ENCODE assay signal across 1 cellular context in the genomic region with DNA sequence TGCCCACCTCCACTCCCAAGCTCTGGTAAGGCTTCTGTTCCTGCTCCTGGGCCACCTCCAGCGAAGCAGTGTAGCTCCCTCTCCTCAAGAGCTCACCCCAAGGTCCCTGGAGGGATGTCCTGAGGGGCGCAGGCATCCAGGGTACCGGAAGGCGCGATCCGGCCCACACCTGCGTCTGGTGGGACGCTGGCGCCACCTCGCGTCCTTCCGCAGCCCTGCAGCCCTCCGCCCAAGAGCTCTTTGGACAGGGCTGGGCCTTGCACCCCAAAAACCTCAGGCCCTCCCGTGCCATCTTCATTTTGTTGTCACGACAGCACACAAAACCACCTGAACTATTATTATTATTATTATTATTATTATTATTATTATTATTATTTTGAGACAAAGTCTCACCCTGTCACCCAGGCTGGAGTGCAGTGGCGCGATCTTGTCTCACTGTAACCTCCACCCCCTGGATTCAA.
TF ChIP-seq lines count a peak whose summit lies in the region.

No MANE protein-coding gene starts in this region.

TF ChIP-seq in K562, 482 proteins besides CTCF, POLR2A, EP300 and RAD21 (continued from another document):
- TF ChIP-seq, protein P1, sequence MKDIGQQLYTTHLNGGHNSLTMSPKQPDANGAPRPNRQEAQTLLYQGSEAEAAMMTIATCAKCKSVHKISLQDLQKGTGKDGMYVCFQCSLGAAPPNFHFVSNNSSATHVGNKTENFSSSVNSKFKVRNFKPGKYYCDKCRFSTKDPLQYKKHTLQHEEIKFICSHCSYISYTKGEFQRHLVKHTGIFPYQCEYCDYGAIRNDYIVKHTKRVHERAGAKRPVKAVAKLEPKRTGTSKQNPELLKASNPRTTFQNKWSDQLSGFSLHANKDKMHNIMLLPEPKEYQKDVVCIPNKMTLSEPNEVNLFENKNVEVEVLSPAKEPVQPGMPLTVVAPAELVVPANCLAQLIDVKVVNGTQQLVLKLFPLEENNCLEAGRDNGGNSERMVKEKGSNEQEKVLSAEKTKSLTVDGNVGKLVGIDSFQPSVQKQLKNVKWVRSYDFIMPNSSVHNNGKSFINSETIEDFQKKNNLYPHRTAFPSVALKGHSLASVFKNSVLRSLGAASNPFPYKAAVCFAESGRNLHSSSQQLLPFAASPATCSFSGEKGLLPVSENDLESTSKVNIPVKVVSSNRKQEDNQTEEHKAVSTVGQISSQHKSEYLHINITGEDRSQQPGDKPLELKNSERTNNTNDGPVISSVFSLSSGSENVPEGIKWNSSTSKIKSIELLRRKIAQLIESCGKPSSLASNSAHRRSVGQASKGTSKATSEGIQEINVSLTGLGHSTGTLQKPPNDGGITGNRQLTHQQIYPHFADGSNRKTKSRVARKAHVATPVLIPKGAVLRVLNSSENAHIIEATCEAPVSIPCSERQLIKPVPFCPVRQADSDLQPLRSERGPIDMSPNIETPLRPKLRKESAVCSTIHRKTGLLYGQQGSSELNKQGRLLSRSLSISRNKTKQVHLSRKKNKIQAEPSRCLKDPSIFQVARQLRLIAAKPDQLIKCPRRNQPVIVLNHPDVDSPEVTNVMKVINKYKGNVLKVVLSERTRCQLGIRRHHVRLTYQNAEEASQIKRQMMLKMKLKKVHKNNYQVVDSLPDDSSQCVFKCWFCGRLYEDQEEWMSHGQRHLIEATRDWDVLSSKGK (CRISPR knock-in tag; IDR thresholded peaks at IDR 0.05): no peak
- TF ChIP-seq ZC3H4 (CRISPR knock-in tag; IDR thresholded peaks at IDR 0.05; ENCODE audit: borderline replicate concordance) (no peak), EHMT2 (IDR thresholded peaks at IDR 0.05) (no peak), RB1 (IDR thresholded peaks at IDR 0.05; ENCODE audit: low read depth) (peak; percentile 77; the same call in 1 of the 2 replicates), ZNF57 (CRISPR knock-in tag; IDR thresholded peaks at IDR 0.05) (no peak), DPF2 (IDR thresholded peaks at IDR 0.05) (no peak), KLF1 (tag; IDR thresholded peaks at IDR 0.05) (no peak), ZNF431 (CRISPR knock-in tag; IDR thresholded peaks at IDR 0.05) (no peak), POLR2AphosphoS2 (IDR thresholded peaks at IDR 0.05; ENCODE audit: low read length) (no peak), TBP (optimal IDR thresholded peaks at IDR 0.05; ENCODE audit: low read depth, low read length) (no peak), CTBP1 (IDR thresholded peaks at IDR 0.05; ENCODE audit: borderline replicate concordance) (no peak), KLF10 (CRISPR knock-in tag; IDR thresholded peaks at IDR 0.05) (no peak), KLF13 (tag; IDR thresholded peaks at IDR 0.05; ENCODE audit: borderline replicate concordance, low read depth) (no peak), SAFB2 (IDR thresholded peaks at IDR 0.05; ENCODE audit: borderline replicate concordance, low read depth, low read length, severe bottlenecking) (no peak)
- TF ChIP-seq, protein P2, sequence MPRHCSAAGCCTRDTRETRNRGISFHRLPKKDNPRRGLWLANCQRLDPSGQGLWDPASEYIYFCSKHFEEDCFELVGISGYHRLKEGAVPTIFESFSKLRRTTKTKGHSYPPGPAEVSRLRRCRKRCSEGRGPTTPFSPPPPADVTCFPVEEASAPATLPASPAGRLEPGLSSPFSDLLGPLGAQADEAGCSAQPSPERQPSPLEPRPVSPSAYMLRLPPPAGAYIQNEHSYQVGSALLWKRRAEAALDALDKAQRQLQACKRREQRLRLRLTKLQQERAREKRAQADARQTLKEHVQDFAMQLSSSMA (CRISPR knock-in tag; IDR thresholded peaks at IDR 0.05): no peak
- TF ChIP-seq, protein P3, sequence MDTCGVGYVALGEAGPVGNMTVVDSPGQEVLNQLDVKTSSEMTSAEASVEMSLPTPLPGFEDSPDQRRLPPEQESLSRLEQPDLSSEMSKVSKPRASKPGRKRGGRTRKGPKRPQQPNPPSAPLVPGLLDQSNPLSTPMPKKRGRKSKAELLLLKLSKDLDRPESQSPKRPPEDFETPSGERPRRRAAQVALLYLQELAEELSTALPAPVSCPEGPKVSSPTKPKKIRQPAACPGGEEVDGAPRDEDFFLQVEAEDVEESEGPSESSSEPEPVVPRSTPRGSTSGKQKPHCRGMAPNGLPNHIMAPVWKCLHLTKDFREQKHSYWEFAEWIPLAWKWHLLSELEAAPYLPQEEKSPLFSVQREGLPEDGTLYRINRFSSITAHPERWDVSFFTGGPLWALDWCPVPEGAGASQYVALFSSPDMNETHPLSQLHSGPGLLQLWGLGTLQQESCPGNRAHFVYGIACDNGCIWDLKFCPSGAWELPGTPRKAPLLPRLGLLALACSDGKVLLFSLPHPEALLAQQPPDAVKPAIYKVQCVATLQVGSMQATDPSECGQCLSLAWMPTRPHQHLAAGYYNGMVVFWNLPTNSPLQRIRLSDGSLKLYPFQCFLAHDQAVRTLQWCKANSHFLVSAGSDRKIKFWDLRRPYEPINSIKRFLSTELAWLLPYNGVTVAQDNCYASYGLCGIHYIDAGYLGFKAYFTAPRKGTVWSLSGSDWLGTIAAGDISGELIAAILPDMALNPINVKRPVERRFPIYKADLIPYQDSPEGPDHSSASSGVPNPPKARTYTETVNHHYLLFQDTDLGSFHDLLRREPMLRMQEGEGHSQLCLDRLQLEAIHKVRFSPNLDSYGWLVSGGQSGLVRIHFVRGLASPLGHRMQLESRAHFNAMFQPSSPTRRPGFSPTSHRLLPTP (IDR thresholded peaks at IDR 0.05; ENCODE audit: borderline replicate concordance, extremely low read depth, insufficient read length): no peak
- TF ChIP-seq, protein P4, sequence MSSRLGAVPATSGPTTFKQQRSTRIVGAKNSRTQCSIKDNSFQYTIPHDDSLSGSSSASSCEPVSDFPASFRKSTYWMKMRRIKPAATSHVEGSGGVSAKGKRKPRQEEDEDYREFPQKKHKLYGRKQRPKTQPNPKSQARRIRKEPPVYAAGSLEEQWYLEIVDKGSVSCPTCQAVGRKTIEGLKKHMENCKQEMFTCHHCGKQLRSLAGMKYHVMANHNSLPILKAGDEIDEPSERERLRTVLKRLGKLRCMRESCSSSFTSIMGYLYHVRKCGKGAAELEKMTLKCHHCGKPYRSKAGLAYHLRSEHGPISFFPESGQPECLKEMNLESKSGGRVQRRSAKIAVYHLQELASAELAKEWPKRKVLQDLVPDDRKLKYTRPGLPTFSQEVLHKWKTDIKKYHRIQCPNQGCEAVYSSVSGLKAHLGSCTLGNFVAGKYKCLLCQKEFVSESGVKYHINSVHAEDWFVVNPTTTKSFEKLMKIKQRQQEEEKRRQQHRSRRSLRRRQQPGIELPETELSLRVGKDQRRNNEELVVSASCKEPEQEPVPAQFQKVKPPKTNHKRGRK (tag; IDR thresholded peaks at IDR 0.05): no peak
- TF ChIP-seq, protein P5, sequence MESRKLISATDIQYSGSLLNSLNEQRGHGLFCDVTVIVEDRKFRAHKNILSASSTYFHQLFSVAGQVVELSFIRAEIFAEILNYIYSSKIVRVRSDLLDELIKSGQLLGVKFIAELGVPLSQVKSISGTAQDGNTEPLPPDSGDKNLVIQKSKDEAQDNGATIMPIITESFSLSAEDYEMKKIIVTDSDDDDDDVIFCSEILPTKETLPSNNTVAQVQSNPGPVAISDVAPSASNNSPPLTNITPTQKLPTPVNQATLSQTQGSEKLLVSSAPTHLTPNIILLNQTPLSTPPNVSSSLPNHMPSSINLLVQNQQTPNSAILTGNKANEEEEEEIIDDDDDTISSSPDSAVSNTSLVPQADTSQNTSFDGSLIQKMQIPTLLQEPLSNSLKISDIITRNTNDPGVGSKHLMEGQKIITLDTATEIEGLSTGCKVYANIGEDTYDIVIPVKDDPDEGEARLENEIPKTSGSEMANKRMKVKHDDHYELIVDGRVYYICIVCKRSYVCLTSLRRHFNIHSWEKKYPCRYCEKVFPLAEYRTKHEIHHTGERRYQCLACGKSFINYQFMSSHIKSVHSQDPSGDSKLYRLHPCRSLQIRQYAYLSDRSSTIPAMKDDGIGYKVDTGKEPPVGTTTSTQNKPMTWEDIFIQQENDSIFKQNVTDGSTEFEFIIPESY (CRISPR knock-in tag; IDR thresholded peaks at IDR 0.05): no peak
- TF ChIP-seq, protein P6, sequence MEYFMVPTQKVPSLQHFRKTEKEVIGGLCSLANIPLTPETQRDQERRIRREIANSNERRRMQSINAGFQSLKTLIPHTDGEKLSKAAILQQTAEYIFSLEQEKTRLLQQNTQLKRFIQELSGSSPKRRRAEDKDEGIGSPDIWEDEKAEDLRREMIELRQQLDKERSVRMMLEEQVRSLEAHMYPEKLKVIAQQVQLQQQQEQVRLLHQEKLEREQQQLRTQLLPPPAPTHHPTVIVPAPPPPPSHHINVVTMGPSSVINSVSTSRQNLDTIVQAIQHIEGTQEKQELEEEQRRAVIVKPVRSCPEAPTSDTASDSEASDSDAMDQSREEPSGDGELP (CRISPR knock-in tag; IDR thresholded peaks at IDR 0.05; ENCODE audit: borderline replicate concordance): peak; percentile 21; the same call in 1 of the 2 replicates
- TF ChIP-seq, protein P7, sequence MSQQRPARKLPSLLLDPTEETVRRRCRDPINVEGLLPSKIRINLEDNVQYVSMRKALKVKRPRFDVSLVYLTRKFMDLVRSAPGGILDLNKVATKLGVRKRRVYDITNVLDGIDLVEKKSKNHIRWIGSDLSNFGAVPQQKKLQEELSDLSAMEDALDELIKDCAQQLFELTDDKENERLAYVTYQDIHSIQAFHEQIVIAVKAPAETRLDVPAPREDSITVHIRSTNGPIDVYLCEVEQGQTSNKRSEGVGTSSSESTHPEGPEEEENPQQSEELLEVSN (IDR thresholded peaks at IDR 0.05; ENCODE audit: borderline replicate concordance in 1 of 2, extremely low read depth in 1 of 2, insufficient read depth in 1 of 2, insufficient read length in 1 of 2, low read depth in 1 of 2, low read length in 1 of 2, poor library complexity in 1 of 2, severe bottlenecking in 1 of 2): no peak
- TF ChIP-seq, protein P8, sequence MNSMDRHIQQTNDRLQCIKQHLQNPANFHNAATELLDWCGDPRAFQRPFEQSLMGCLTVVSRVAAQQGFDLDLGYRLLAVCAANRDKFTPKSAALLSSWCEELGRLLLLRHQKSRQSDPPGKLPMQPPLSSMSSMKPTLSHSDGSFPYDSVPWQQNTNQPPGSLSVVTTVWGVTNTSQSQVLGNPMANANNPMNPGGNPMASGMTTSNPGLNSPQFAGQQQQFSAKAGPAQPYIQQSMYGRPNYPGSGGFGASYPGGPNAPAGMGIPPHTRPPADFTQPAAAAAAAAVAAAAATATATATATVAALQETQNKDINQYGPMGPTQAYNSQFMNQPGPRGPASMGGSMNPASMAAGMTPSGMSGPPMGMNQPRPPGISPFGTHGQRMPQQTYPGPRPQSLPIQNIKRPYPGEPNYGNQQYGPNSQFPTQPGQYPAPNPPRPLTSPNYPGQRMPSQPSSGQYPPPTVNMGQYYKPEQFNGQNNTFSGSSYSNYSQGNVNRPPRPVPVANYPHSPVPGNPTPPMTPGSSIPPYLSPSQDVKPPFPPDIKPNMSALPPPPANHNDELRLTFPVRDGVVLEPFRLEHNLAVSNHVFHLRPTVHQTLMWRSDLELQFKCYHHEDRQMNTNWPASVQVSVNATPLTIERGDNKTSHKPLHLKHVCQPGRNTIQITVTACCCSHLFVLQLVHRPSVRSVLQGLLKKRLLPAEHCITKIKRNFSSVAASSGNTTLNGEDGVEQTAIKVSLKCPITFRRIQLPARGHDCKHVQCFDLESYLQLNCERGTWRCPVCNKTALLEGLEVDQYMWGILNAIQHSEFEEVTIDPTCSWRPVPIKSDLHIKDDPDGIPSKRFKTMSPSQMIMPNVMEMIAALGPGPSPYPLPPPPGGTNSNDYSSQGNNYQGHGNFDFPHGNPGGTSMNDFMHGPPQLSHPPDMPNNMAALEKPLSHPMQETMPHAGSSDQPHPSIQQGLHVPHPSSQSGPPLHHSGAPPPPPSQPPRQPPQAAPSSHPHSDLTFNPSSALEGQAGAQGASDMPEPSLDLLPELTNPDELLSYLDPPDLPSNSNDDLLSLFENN (IDR thresholded peaks at IDR 0.05; ENCODE audit: low read depth in 2 of 2, low read length in 2 of 2): peak in 1 of 2 experiments; percentile 4; a peak in 1 of 4 replicates
